In genomic region chr12:76348079-76348901, GRCh38 we compare ENCODE assay signal across 8 cellular contexts. TPM values are rescaled to one million over a fixed set of nuclear protein-coding genes. Genes with fewer than 3 reads are reported as not detected.
A peak's percentile ranks its signal among the peaks of the same experiment; 100 is the strongest.
DNase-seq lines count a peak whose midpoint lies in the region; ATAC-seq and TF ChIP-seq lines count a peak whose summit lies in the region.

Gene BBS10 (minus strand): TSS chr12:76348415. CDS start chr12:76348358, 57 bp downstream.

- 0 out of 2 replicates have a peak, but pooled peaks cover 2% of the 10 kb centered on the region for H3K79me2 ChIP-seq in OCI-LY1 (ENCODE audit: insufficient read depth, low read length)

- DNase-seq in DMS 273 (lab: John Stamatoyannopoulos, UW; ENCODE audit: unreplicated experiment) (peak; percentile 93), activated T-cell treated with anti-CD3 and anti-CD28 coated beads for 24 hours (ENCODE audit: low read depth) (peak; percentile 87), epithelial cell of prostate (ENCODE audit: low read depth, low spot score) (peak; percentile 44), mucosa of gallbladder (ENCODE audit: low spot score) (peak; percentile 90)
- DNase-seq in stimulated activated CD8-positive, alpha-beta memory T cell treated with anti-CD3 and anti-CD28 coated beads, Interleukin-4, amount 100 ng/mL, for 4 hours (ENCODE audit: low read depth in 2 of 2, low spot score in 1 of 2), result peak; percentile 67 to 72

- H2AFZ ChIP-seq in OCI-LY1 (ENCODE audit: low read length), result peak within 1 kb of the TSS; percentile 82; the same call in 1 of the 2 replicates

- H3F3A ChIP-seq in OCI-LY1 (ENCODE audit: insufficient read depth, low read length), result no peaks in the 10 kb centered on the region

- H3K4me1 ChIP-seq in HUES6 (ENCODE audit: control insufficient read depth, insufficient read depth, low read length) (peaks cover 5% of the 10 kb centered on the region; the same call in 1 of the 2 replicates), OCI-LY1 (ENCODE audit: insufficient read depth, low read length, severe bottlenecking) (peaks cover 22% of the 10 kb centered on the region)

- H3K27ac ChIP-seq in HUES6 (ENCODE audit: low read depth, low read length) (peak within 1 kb of the TSS; percentile 77), OCI-LY1 (ENCODE audit: low read depth, low read length, poor library complexity, severe bottlenecking) (peak within 1 kb of the TSS; percentile 78), epithelial cell of prostate (peak within 1 kb of the TSS; percentile 74)

- no peaks in the 10 kb centered on the region for H3K9me3 ChIP-seq in HUES6 (ENCODE audit: control insufficient read depth, insufficient read depth, low read depth, low read length)
- no peaks in the 10 kb centered on the region for H3K9me3 ChIP-seq in OCI-LY1 (ENCODE audit: low read length)

- H3K4me2 ChIP-seq in OCI-LY1 (ENCODE audit: low read length), result peak within 1 kb of the TSS; percentile 95

- H3K27me3 ChIP-seq in HUES6 (ENCODE audit: control insufficient read depth, insufficient read depth, low read length), result no peaks in the 10 kb centered on the region
- H3K27me3 ChIP-seq in OCI-LY1 (ENCODE audit: insufficient read depth, low read length), result no peaks in the 10 kb centered on the region

- H3K4me3 ChIP-seq in HUES6 (ENCODE audit: low read depth, low read length) (peak within 1 kb of the TSS; percentile 93), OCI-LY1 (ENCODE audit: low read depth, low read length, poor library complexity, severe bottlenecking) (peak within 1 kb of the TSS; percentile 86)

- H4K20me1 ChIP-seq in OCI-LY1 (ENCODE audit: insufficient read depth, low read length), result no peaks in the 10 kb centered on the region

- ATAC-seq in GM21423 (IDR thresholded peaks at IDR 0.05; ENCODE audit: unreplicated experiment), result peak; percentile 97

- no peaks in the 10 kb centered on the region for H3K36me3 ChIP-seq in HUES6 (ENCODE audit: control insufficient read depth, insufficient read depth, low read length)
- H3K36me3 ChIP-seq in OCI-LY1 (ENCODE audit: insufficient read depth, low read length), result no peaks in the 10 kb centered on the region

- peak; percentile 34; the same call in 1 of the 2 replicates for TF ChIP-seq CTCF in OCI-LY1 (IDR thresholded peaks at IDR 0.05; ENCODE audit: low read length)

- no peaks in the 10 kb centered on the region for H3K9me2 ChIP-seq in OCI-LY1 (ENCODE audit: low read depth, low read length)

- peak within 1 kb of the TSS; percentile 86 for H3K9ac ChIP-seq in HUES6 (ENCODE audit: low read length)
- peak within 1 kb of the TSS; percentile 87 for H3K9ac ChIP-seq in OCI-LY1 (ENCODE audit: low read length)

RNA-seq across cellular contexts. Expression of gene BBS10, which starts in this region (rescaled TPM):
- total RNA-seq in mucosa of gallbladder, result 8.5 TPM

Comparison
In these comparisons a context has a peak if more than half of its experiments do, and no peak if none do; other contexts are left out.
1. Peak in every context shown above with its lines: DNase-seq, ATAC-seq, H3K4me3 ChIP-seq and H3K27ac ChIP-seq.